1 cellular context compared by ENCODE assay signal in genomic region chr11:2419638-2420501, GRCh38.
TF ChIP-seq lines count a peak whose summit lies in the region.

No MANE protein-coding gene starts in this region.

TF ChIP-seq in HepG2, 621 proteins besides CTCF, POLR2A, EP300 and RAD21 (continues in another document):
- TF ChIP-seq ZNF143 (CRISPR knock-in tag; IDR thresholded peaks at IDR 0.05) (peak; percentile 77), ZNF501 (CRISPR knock-in tag; IDR thresholded peaks at IDR 0.05) (0 out of 2 replicates have a peak, but pooled peaks have one; percentile 30), TEAD3 (CRISPR knock-in tag; optimal IDR thresholded peaks at IDR 0.05; ENCODE audit: borderline replicate concordance) (peak; percentile 75), CREM (IDR thresholded peaks at IDR 0.05) (peak; percentile 30; the same call in 1 of the 2 replicates), CREM (CRISPR knock-in tag; IDR thresholded peaks at IDR 0.05) (no peak), ZNF883 (CRISPR knock-in tag; IDR thresholded peaks at IDR 0.05; ENCODE audit: not compliant biosample characterization) (no peak), ZNF264 (CRISPR knock-in tag; IDR thresholded peaks at IDR 0.05) (no peak), TOPORS (CRISPR knock-in tag; IDR thresholded peaks at IDR 0.05) (no peak), ZNF282 (IDR thresholded peaks at IDR 0.05; ENCODE audit: partially characterized antibody) (no peak), ZNF331 (CRISPR knock-in tag; IDR thresholded peaks at IDR 0.05) (0 out of 2 replicates have a peak, but pooled peaks have one; percentile 13), THAP9 (CRISPR knock-in tag; IDR thresholded peaks at IDR 0.05; ENCODE audit: borderline replicate concordance) (peak; percentile 17; the same call in 1 of the 2 replicates), THYN1 (CRISPR knock-in tag; IDR thresholded peaks at IDR 0.05; ENCODE audit: borderline replicate concordance, low read depth) (no peak), ZNF841 (CRISPR knock-in tag; IDR thresholded peaks at IDR 0.05; ENCODE audit: borderline replicate concordance) (no peak), SRSF9 (IDR thresholded peaks at IDR 0.05; ENCODE audit: borderline replicate concordance, insufficient read depth, low read depth, low read length, poor library complexity, severe bottlenecking) (no peak), ZNF691 (CRISPR knock-in tag; IDR thresholded peaks at IDR 0.05; ENCODE audit: borderline replicate concordance, low read depth) (no peak), ATF2 (CRISPR knock-in tag; IDR thresholded peaks at IDR 0.05) (no peak), EED (CRISPR knock-in tag; IDR thresholded peaks at IDR 0.05) (0 out of 2 replicates have a peak, but pooled peaks have one; percentile 61), ZNF121 (CRISPR knock-in tag; IDR thresholded peaks at IDR 0.05) (no peak), ZNF562 (CRISPR knock-in tag; IDR thresholded peaks at IDR 0.05; ENCODE audit: borderline replicate concordance) (no peak), ZNF577 (CRISPR knock-in tag; IDR thresholded peaks at IDR 0.05; ENCODE audit: borderline replicate concordance, low read depth) (no peak), NR2F1 (CRISPR knock-in tag; IDR thresholded peaks at IDR 0.05) (no peak), ASH2L (IDR thresholded peaks at IDR 0.05; ENCODE audit: insufficient read length, low read depth, low read length) (no peak), ATF7 (IDR thresholded peaks at IDR 0.05) (no peak), ATF7 (CRISPR knock-in tag; IDR thresholded peaks at IDR 0.05) (no peak), THAP11 (CRISPR knock-in tag; IDR thresholded peaks at IDR 0.05) (peak; percentile 90), POLR2AphosphoS2 (IDR thresholded peaks at IDR 0.05; ENCODE audit: low read depth, low read length) (no peak), ZNF784 (CRISPR knock-in tag; IDR thresholded peaks at IDR 0.05; ENCODE audit: borderline replicate concordance) (no peak), ZFX (CRISPR knock-in tag; IDR thresholded peaks at IDR 0.05; ENCODE audit: low read depth) (peak; percentile 36; the same call in 1 of the 2 replicates), ZNF329 (CRISPR knock-in tag; IDR thresholded peaks at IDR 0.05; ENCODE audit: low read depth) (0 out of 2 replicates have a peak, but pooled peaks have one; percentile 36), NFRKB (IDR thresholded peaks at IDR 0.05) (no peak), ZNF543 (CRISPR knock-in tag; IDR thresholded peaks at IDR 0.05) (no peak), SOX5 (CRISPR knock-in tag; IDR thresholded peaks at IDR 0.05; ENCODE audit: borderline replicate concordance) (no peak), HOXD1 (CRISPR knock-in tag; IDR thresholded peaks at IDR 0.05) (0 out of 2 replicates have a peak, but pooled peaks have one; percentile 32), ZNF737 (CRISPR knock-in tag; IDR thresholded peaks at IDR 0.05; ENCODE audit: borderline replicate concordance) (no peak), TFDP1 (CRISPR knock-in tag; IDR thresholded peaks at IDR 0.05; ENCODE audit: borderline replicate concordance) (peak; percentile 74; the same call in 1 of the 2 replicates), HOMEZ (CRISPR knock-in tag; IDR thresholded peaks at IDR 0.05; ENCODE audit: low read depth) (no peak), ZNF446 (CRISPR knock-in tag; IDR thresholded peaks at IDR 0.05) (no peak), IKZF5 (CRISPR knock-in tag; IDR thresholded peaks at IDR 0.05) (0 out of 2 replicates have a peak, but pooled peaks have one; percentile 31), ZFP90 (CRISPR knock-in tag; IDR thresholded peaks at IDR 0.05; ENCODE audit: borderline replicate concordance) (no peak), ZBTB33 (CRISPR knock-in tag; IDR thresholded peaks at IDR 0.05) (peak; percentile 64), KDM3A (CRISPR knock-in tag; IDR thresholded peaks at IDR 0.05; ENCODE audit: low read depth) (0 out of 2 replicates have a peak, but pooled peaks have one; percentile 15), HNF1A (IDR thresholded peaks at IDR 0.05; ENCODE audit: low read depth) (no peak), HNF1A (CRISPR knock-in tag; IDR thresholded peaks at IDR 0.05; ENCODE audit: borderline replicate concordance) (no peak), ZNF101 (CRISPR knock-in tag; IDR thresholded peaks at IDR 0.05; ENCODE audit: borderline replicate concordance, low read depth) (no peak), ZFYVE20 (CRISPR knock-in tag; IDR thresholded peaks at IDR 0.05; ENCODE audit: borderline replicate concordance, low read depth) (no peak), ZBTB14 (CRISPR knock-in tag; IDR thresholded peaks at IDR 0.05) (no peak), KLF13 (CRISPR knock-in tag; IDR thresholded peaks at IDR 0.05) (no peak), ZFP36 (IDR thresholded peaks at IDR 0.05; ENCODE audit: borderline replicate concordance, low read depth, low read length, partially characterized antibody) (no peak), ZNF17 (CRISPR knock-in tag; IDR thresholded peaks at IDR 0.05) (no peak), NFIC (IDR thresholded peaks at IDR 0.05; ENCODE audit: low read length) (no peak), TP53 (CRISPR knock-in tag; conservative IDR thresholded peaks at IDR 0.05) (no peak), DR1 (CRISPR knock-in tag; IDR thresholded peaks at IDR 0.05) (no peak), PAF1 (CRISPR knock-in tag; IDR thresholded peaks at IDR 0.05) (no peak)
